ENCODE assay signal across 1 cellular context in the genomic region with DNA sequence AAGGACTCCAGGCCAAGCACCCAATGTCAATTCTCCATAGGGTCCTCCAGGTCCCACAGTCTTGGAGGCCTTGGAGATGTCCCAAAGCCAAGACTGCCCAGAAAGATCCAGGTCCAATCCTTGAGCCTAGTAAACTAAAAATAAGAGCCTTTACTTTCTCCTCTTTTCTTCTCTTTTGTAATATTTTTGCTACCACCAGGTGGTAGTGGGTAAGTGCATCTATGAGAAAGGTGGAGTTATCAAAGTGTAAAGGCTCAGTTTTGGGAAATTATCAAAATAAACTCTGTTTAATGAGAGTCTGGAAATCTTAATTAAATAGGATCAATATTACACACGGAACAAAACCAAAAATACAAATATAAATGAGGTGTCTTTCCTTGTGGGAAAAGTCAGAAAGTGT.
TF ChIP-seq lines count a peak whose summit lies in the region.

No MANE protein-coding gene starts in this region.

TF ChIP-seq in SK-N-SH treated with all-trans-retinoic acid at 6 μM for 48 hours, 23 proteins besides CTCF, POLR2A, EP300 and RAD21 (continued from another document):
- TF ChIP-seq CREB5 (CRISPR knock-in tag; IDR thresholded peaks at IDR 0.05; ENCODE audit: low read depth) (no peak), POU6F1 (CRISPR knock-in tag; IDR thresholded peaks at IDR 0.05; ENCODE audit: borderline replicate concordance, low read depth) (no peak), ARNTL (CRISPR knock-in tag; IDR thresholded peaks at IDR 0.05; ENCODE audit: borderline replicate concordance, low read depth) (no peak), PPARA (CRISPR knock-in tag; IDR thresholded peaks at IDR 0.05; ENCODE audit: borderline replicate concordance) (no peak), CSDC2 (CRISPR knock-in tag; IDR thresholded peaks at IDR 0.05) (no peak), ZNF8 (CRISPR knock-in tag; IDR thresholded peaks at IDR 0.05) (no peak)
